14 cellular contexts compared by ENCODE assay signal in the genomic region with DNA sequence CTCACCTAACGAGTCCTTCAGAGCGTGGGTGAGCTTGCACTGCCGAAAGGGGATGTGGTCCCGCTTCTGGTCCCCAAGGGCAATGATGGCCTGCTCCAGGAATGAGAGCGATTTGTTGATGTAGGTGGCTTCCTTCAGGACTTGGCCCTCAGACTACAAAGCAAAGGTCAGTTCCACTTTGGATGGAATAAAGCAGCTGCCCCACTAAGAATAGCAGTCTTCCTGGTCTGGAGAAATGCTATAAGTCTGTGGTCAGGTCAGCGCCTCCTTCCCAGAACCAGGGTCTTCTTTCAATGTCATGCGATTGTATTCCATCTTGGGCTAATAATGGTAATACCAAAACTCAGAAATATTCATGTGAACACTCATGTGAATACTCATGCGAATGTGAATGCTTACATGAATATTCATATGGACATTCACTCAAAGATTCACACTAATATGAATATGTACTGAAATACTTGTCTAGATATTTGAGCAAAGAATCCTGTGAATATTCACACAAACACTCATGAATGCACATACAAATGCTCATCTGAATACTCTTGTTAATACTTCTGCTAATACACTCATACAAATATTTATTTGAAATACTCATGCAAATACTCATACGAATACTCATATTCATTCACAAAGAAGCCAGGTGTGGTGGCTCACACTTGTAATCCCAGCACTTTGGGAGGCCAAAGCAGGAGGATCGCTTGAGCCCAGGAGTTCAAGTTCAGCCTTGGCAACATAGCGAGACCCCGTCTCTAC. TPM values are rescaled to one million over a fixed set of nuclear protein-coding genes. Genes with fewer than 3 reads are reported as not detected.
DNase-seq lines count a peak whose midpoint lies in the region; ATAC-seq, FAIRE-seq and TF ChIP-seq lines count a peak whose summit lies in the region.
"Had no signal": no experiment of that assay in that cellular context is flagged by ENCODE, and none has a peak within 500 bp of the region (broad histone marks: within the 10 kb centered on the region; RNA-seq: fewer than 3 reads in every experiment).

No MANE protein-coding gene starts in this region.

- TF ChIP-seq POLR2A in IMR-90 (IDR thresholded peaks at IDR 0.05; ENCODE audit: low read depth, low read length) (no peak), GM12878 (IDR thresholded peaks at IDR 0.05; ENCODE audit: low read depth, low read length) (no peak)

- no peaks in the 10 kb centered on the region for H3K79me1 ChIP-seq in IMR-90 (ENCODE audit: low read depth in 1 of 2, low read length in 2 of 2)
- H3K79me1 ChIP-seq in trophoblast cell (ENCODE audit: low read length), result no peaks in the 10 kb centered on the region

- H3K4me2 ChIP-seq in BLaER1 treated with 17β-estradiol and CSF1 and Interleukin-3, amounts not matched to agents 10 nM and 100 nM, result peak overlapping the region; percentile 55 to 85 (median 70); a peak in 21 of 22 replicates
- H3K4me2 ChIP-seq in IMR-90 (ENCODE audit: low read depth, low read length) (no peak overlapping the region), GM12878 (ENCODE audit: control insufficient read depth, insufficient read depth) (no peak overlapping the region), trophoblast cell (ENCODE audit: low read length) (no peak overlapping the region)

- 100% methylated on average over 4 of the region's 12 CpGs; no CpG with 5 or more reads in 1 of the 2 experiments for WGBS in IMR-90 (ENCODE audit: extremely low coverage in 2 of 2, insufficient read length in 1 of 2), 2 experiments
- WGBS in GM12878 (ENCODE audit: insufficient coverage, insufficient replicate concordance, low lambda C conversion rate, missing lambda C conversion rate), result 66% methylated on average over 12 of the region's 12 CpGs
- WGBS in trophoblast cell (ENCODE audit: extremely low coverage, insufficient coverage, insufficient read length), result no CpG with 5 or more reads among the region's 12 CpGs

- peak overlapping the region; percentile 62; the same call in 1 of the 2 replicates for H2AK5ac ChIP-seq in IMR-90 (ENCODE audit: low read depth, low read length)
- no peak overlapping the region for H2AK5ac ChIP-seq in trophoblast cell (ENCODE audit: low read length)

- POLR2A ChIA-PET in IMR-90 (lab: Charles Lee; ENCODE audit: unreplicated experiment), result no interaction called here
- POLR2A ChIA-PET in GM12878 (lab: Charles Lee), result interaction anchor here (0.5 to 1.8 kb wide), 3 partner anchors 28 to 332 kb away, joined by 3 to 5 read pairs (median 4); no protein-coding TSS in a partner anchor

- no peaks in the 10 kb centered on the region for H3K27me3 ChIP-seq in BLaER1 treated with 17β-estradiol and CSF1 and Interleukin-3, amounts not matched to agents 10 nM and 100 nM
- H3K27me3 ChIP-seq in IMR-90 (ENCODE audit: control insufficient read depth, insufficient read depth, low read length) (peaks cover 8% of the 10 kb centered on the region), GM12878 (replicated peaks in 1 of 2; ENCODE audit: control insufficient read depth in 2 of 2, insufficient read depth in 2 of 2, low read length in 1 of 2) (no peaks in the 10 kb centered on the region), trophoblast cell (ENCODE audit: insufficient read depth, low read length) (no peaks in the 10 kb centered on the region)

- CTCF ChIA-PET in IMR-90 (lab: Yijun Ruan, JAX) (no interaction called here), GM12878 (lab: Yijun Ruan, JAX) (interaction anchor here (0.9 kb wide), 1 partner anchor 16 kb away, joined by 3 read pairs; no protein-coding TSS in a partner anchor)

- no peak for FAIRE-seq in GM12878 (lab: Jason Lieb, UNC)

- SMC1A ChIA-PET in GM12878 (lab: Charles Lee; ENCODE audit: uncharacterized antibody, unreplicated experiment), result interaction anchor here (0.7 to 1.8 kb wide), 5 partner anchors 11 to 101 kb away, joined by 3 to 7 read pairs (median 4); no protein-coding TSS in a partner anchor

- H2BK120ac ChIP-seq in IMR-90 (ENCODE audit: low read depth, low read length), result 0 out of 2 replicates have a peak overlapping the region, but pooled peaks have one; percentile 6
- no peak overlapping the region for H2BK120ac ChIP-seq in trophoblast cell (ENCODE audit: insufficient read depth, low read length, poor library complexity)

- in situ Hi-C loops in IMR-90 (cut with MboI; ENCODE audit: low sequenced_read_pairs), result no loop called here
- in situ Hi-C loops in GM12878 (cut with MboI), result no loop called here

- H3K4ac ChIP-seq in IMR-90 (ENCODE audit: low read depth, low read length), result no peak overlapping the region; the same call in 1 of the 2 replicates
- H3K4ac ChIP-seq in trophoblast cell (ENCODE audit: low read depth, low read length), result no peak overlapping the region

- H2BK12ac ChIP-seq in trophoblast cell (ENCODE audit: low read length), result no peak overlapping the region

- H4K20me1 ChIP-seq in BLaER1 treated with 17β-estradiol and CSF1 and Interleukin-3, amounts not matched to agents 10 nM and 100 nM, result no peaks in the 10 kb centered on the region; a peak in 2 of 22 replicates
- H4K20me1 ChIP-seq in IMR-90 (ENCODE audit: insufficient read depth, low read length) (no peaks in the 10 kb centered on the region), GM12878 (ENCODE audit: control insufficient read depth, insufficient read depth) (no peaks in the 10 kb centered on the region)

- H4K5ac ChIP-seq in IMR-90 (ENCODE audit: low read depth, low read length), result no peak overlapping the region

- H3K9ac ChIP-seq in BLaER1 treated with 17β-estradiol and CSF1 and Interleukin-3, amounts not matched to agents 10 nM and 100 nM, result peak overlapping the region in 3 of 11 experiments; percentile 17 to 42 (median 40); a peak in 4 of 22 replicates
- H3K9ac ChIP-seq in IMR-90 (ENCODE audit: low read depth, low read length) (no peak overlapping the region), GM12878 (ENCODE audit: control insufficient read depth, insufficient read depth, low read length) (no peak overlapping the region), trophoblast cell (ENCODE audit: low read length) (no peak overlapping the region)
- H3K9ac ChIP-seq: SK-N-SH had no signal

- H3K23ac ChIP-seq in IMR-90 (ENCODE audit: low read depth, low read length) (no peak overlapping the region), trophoblast cell (ENCODE audit: low read length) (no peak overlapping the region)

- dilution Hi-C loops in IMR-90 (cut with HindIII; ENCODE audit: low sequenced_read_pairs, unreplicated experiment), result no loop called here

- H2AK9ac ChIP-seq in IMR-90 (replicated peaks; ENCODE audit: low read depth, low read length, poor library complexity), result no peak overlapping the region

- no peaks in the 10 kb centered on the region for H3K9me3 ChIP-seq in BLaER1 treated with 17β-estradiol and CSF1 and Interleukin-3, amounts not matched to agents 10 nM and 100 nM (replicated peaks in 1 of 11)
- H3K9me3 ChIP-seq in IMR-90 (ENCODE audit: control insufficient read depth, insufficient read depth, low read length), result no peaks in the 10 kb centered on the region
- H3K9me3 ChIP-seq in GM12878 (replicated peaks; ENCODE audit: control insufficient read depth, insufficient read depth, low read length), result no peaks in the 10 kb centered on the region
- no peaks in the 10 kb centered on the region for H3K9me3 ChIP-seq in trophoblast cell (ENCODE audit: insufficient read depth, low read depth, low read length)
- H3K9me3 ChIP-seq: HAP-1, SK-N-SH had no signal

- ATAC-seq in IMR-90 (ENCODE audit: low read depth) (peak; percentile 15), GM12878 (peak; percentile 18; the same call in 1 of the 3 replicates)
- no peak for ATAC-seq in effector memory CD8-positive, alpha-beta T cell (replicated peaks)
- ATAC-seq: Panc1 had no signal

- no peak overlapping the region for H2BK15ac ChIP-seq in IMR-90 (ENCODE audit: low read depth, low read length)

- peaks cover 33 to 68% (median 52%) of the 10 kb centered on the region in 10 experiments for H3K4me1 ChIP-seq in BLaER1 treated with 17β-estradiol and CSF1 and Interleukin-3, amounts not matched to agents 10 nM and 100 nM
- H3K4me1 ChIP-seq in IMR-90 (ENCODE audit: control insufficient read depth, insufficient read depth, low read length), result peaks cover 6% of the 10 kb centered on the region
- H3K4me1 ChIP-seq in GM12878 (ENCODE audit: control insufficient read depth, insufficient read depth, low read length), result peaks cover 11% of the 10 kb centered on the region
- peaks cover 6 to 8% of the 10 kb centered on the region in 2 experiments for H3K4me1 ChIP-seq in trophoblast cell (ENCODE audit: control insufficient read depth in 1 of 2, insufficient read depth in 2 of 2, low read length in 2 of 2)

- RAD21 ChIA-PET in GM12878 (lab: Charles Lee; ENCODE audit: unreplicated experiment), result interaction anchor here (1.5 to 1.6 kb wide), 2 partner anchors 102 to 339 kb away, joined by 3 to 6 read pairs; a partner anchor contains a TSS

- no peak overlapping the region for H4K91ac ChIP-seq in IMR-90 (ENCODE audit: insufficient read depth, low read depth, low read length)
- H4K91ac ChIP-seq in trophoblast cell (ENCODE audit: low read depth, low read length), result no peak overlapping the region

- peak overlapping the region; percentile 27 for H2AFZ ChIP-seq in IMR-90 (replicated peaks; ENCODE audit: low read length, poor library complexity)
- no peak overlapping the region for H2AFZ ChIP-seq in GM12878 (ENCODE audit: control insufficient read depth, low read depth, low read length)
- no peak overlapping the region for H2AFZ ChIP-seq in trophoblast cell (ENCODE audit: insufficient read depth, low read length, poor library complexity)

- H3K18ac ChIP-seq in IMR-90 (ENCODE audit: low read depth, low read length) (no peak overlapping the region), trophoblast cell (ENCODE audit: low read length) (no peak overlapping the region)

- no peaks in the 10 kb centered on the region for H3K79me2 ChIP-seq in GM12878 (ENCODE audit: control insufficient read depth, insufficient read depth, low read length)
- no peaks in the 10 kb centered on the region for H3K79me2 ChIP-seq in trophoblast cell (ENCODE audit: control insufficient read depth, insufficient read depth, low read length, poor library complexity)

- H3K4me3 ChIP-seq in BLaER1 treated with 17β-estradiol and CSF1 and Interleukin-3, amounts not matched to agents 10 nM and 100 nM, result no peak overlapping the region
- H3K4me3 ChIP-seq in IMR-90 (ENCODE audit: insufficient read depth, low read depth, low read length) (no peak overlapping the region), GM12878 (no peak overlapping the region), trophoblast cell (ENCODE audit: low read depth, low read length) (no peak overlapping the region)
- H3K4me3 ChIP-seq: HAP-1 had no signal

- no peak overlapping the region for H4K12ac ChIP-seq in trophoblast cell (ENCODE audit: low read depth, low read length)

- no peaks in the 10 kb centered on the region for H3K27me3 Mint-ChIP-seq in effector memory CD8-positive, alpha-beta T cell

- TF ChIP-seq CTCF in IMR-90 (conservative IDR thresholded peaks at IDR 0.05; ENCODE audit: low read depth, low read length) (no peak), GM12878 (IDR thresholded peaks at IDR 0.05 in 2 of 3, conservative IDR thresholded peaks at IDR 0.05 in 1 of 3; ENCODE audit: control insufficient read depth in 2 of 3, extremely low read depth in 1 of 3, insufficient read depth in 1 of 3, low read depth in 3 of 3, low read length in 3 of 3) (no peak)

- peaks cover 4% of the 10 kb centered on the region in 2 donors for H3K4me1 Mint-ChIP-seq in effector memory CD8-positive, alpha-beta T cell (ENCODE audit: low read depth in 2 of 2)

- H3K36me3 Mint-ChIP-seq in effector memory CD8-positive, alpha-beta T cell (ENCODE audit: insufficient read depth), result peaks cover 6% of the 10 kb centered on the region

- intact Hi-C loops in IMR-90 (cut with micrococcal nuclease) (no loop called here), GM12878 (cut with micrococcal nuclease; ENCODE audit: unreplicated experiment) (no loop called here)

- TF ChIP-seq RAD21 in IMR-90 (IDR thresholded peaks at IDR 0.05; ENCODE audit: low read length) (no peak), GM12878 (IDR thresholded peaks at IDR 0.05; ENCODE audit: insufficient read depth, low read depth, low read length) (no peak)

- H3K56ac ChIP-seq in IMR-90 (ENCODE audit: extremely low read depth, insufficient read depth, low read length), result no peak overlapping the region

- no peak overlapping the region for H2BK5ac ChIP-seq in IMR-90 (ENCODE audit: low read depth, low read length, poor library complexity, severe bottlenecking)
- no peak overlapping the region for H2BK5ac ChIP-seq in trophoblast cell (ENCODE audit: low read depth, low read length, poor library complexity)

- H3K14ac ChIP-seq in IMR-90 (replicated peaks; ENCODE audit: low read depth, low read length) (no peak overlapping the region), trophoblast cell (ENCODE audit: low read length) (no peak overlapping the region)

- no peak overlapping the region for H3K4me3 Mint-ChIP-seq in effector memory CD8-positive, alpha-beta T cell

- H3K27ac Mint-ChIP-seq in effector memory CD8-positive, alpha-beta T cell, result peak overlapping the region in 1 of 2 donors; percentile 23

- 0 out of 2 replicates have a peak overlapping the region, but pooled peaks have one; percentile 7 for H2BK20ac ChIP-seq in IMR-90 (ENCODE audit: low read depth, low read length)

- peak; percentile 18 for DNase-seq in IMR-90
- DNase-seq in GM12878 (ENCODE audit: low read depth, low spot score), result no peak
- DNase-seq in trophoblast cell, result peak; percentile 65 to 78
- DNase-seq in anterior cingulate cortex (lab: John Stamatoyannopoulos, UW), result no peak
- no peak for DNase-seq in stimulated activated CD4-positive, alpha-beta T cell treated with anti-CD3 and anti-CD28 coated beads, Interleukin-4, amount 100 ng/mL, for 4 hours
- no peak for DNase-seq in stimulated activated naive CD4-positive, alpha-beta T cell (lab: John Stamatoyannopoulos, UW)
- no peak for DNase-seq in effector memory CD8-positive, alpha-beta T cell
- DNase-seq: NCI-H1048, NCI-H146, NCI-H510A treated with DMSO at 0.1 percent for 48 hours had no signal

- no peaks in the 10 kb centered on the region for H3K9me1 ChIP-seq in IMR-90 (ENCODE audit: insufficient read depth, low read length)

- TF ChIP-seq EP300 in GM12878 (IDR thresholded peaks at IDR 0.05; ENCODE audit: borderline replicate concordance in 1 of 2, control insufficient read depth in 1 of 2, low read depth in 2 of 2, low read length in 2 of 2), result no peak

- H3K27ac ChIP-seq in BLaER1 treated with 17β-estradiol and CSF1 and Interleukin-3, amounts not matched to agents 10 nM and 100 nM, result peak overlapping the region in 9 of 11 experiments; percentile 54 to 77 (median 63); a peak in 17 of 22 replicates
- H3K27ac ChIP-seq in IMR-90 (ENCODE audit: insufficient read depth, low read length) (no peak overlapping the region), GM12878 (ENCODE audit: control insufficient read depth, insufficient read depth) (no peak overlapping the region), trophoblast cell (ENCODE audit: low read depth, low read length) (no peak overlapping the region)

- H3K9me3 Mint-ChIP-seq in effector memory CD8-positive, alpha-beta T cell, result no peaks in the 10 kb centered on the region

- BruUV-seq in IMR-90 (replicated peaks; lab: Mats Ljungman, UMichigan), result no TSS peak
- BruUV-seq in GM12878 (replicated peaks; lab: Mats Ljungman, UMichigan), result no TSS peak

- H4K8ac ChIP-seq in IMR-90 (ENCODE audit: low read depth in 2 of 2, low read length in 2 of 2) (no peak overlapping the region), trophoblast cell (ENCODE audit: low read depth, low read length) (no peak overlapping the region)

- peaks cover 0 to 9% (median 0%) of the 10 kb centered on the region in 11 experiments; a peak in 4 of 22 replicates for H3K36me3 ChIP-seq in BLaER1 treated with 17β-estradiol and CSF1 and Interleukin-3, amounts not matched to agents 10 nM and 100 nM
- H3K36me3 ChIP-seq in IMR-90 (ENCODE audit: control insufficient read depth, insufficient read depth, low read length) (no peaks in the 10 kb centered on the region), GM12878 (ENCODE audit: control insufficient read depth in 2 of 2, insufficient read depth in 2 of 2, low read length in 1 of 2) (no peaks in the 10 kb centered on the region), trophoblast cell (ENCODE audit: control insufficient read depth in 1 of 2, insufficient read depth in 2 of 2, low read length in 2 of 2) (no peaks in the 10 kb centered on the region)
- H3K36me3 ChIP-seq: HAP-1 had no signal

RNA-seq across cellular contexts. Expression of a gene that starts 16.7 kb away (rescaled TPM):
- 1.8 and 3.6 TPM in 2 replicates for total RNA-seq in IMR-90 (2012; rRNA removed)
- polyA plus RNA-seq in IMR-90 (2012; rRNA removed), result 5.0 and 5.7 TPM in 2 replicates
- 4.1 and 4.4 TPM in 2 replicates for polyA plus RNA-seq in IMR-90 (2012; cell fraction: cytosol; rRNA removed)
- 1.9 and 2.4 TPM in 2 replicates for polyA plus RNA-seq in IMR-90 (2012; cell fraction: nucleus; rRNA removed; ENCODE audit: low replicate concordance)
- 4.6 and 5.2 TPM in 2 replicates for total RNA-seq in GM12878 (2013; cell fraction: nucleolus; rRNA removed)
- total RNA-seq in GM12878 (2014; rRNA removed), result 4.6 and 6.8 TPM in 2 replicates
- total RNA-seq in GM12878 (2014; rRNA removed; fragmentation: Illumina TruSeq; extraction: Trizol), result 4.1 and 5.2 TPM in 2 replicates
- 4.6 and 6.3 TPM in 2 replicates for total RNA-seq in GM12878 (2021)
- polyA plus RNA-seq in GM12878 (2011; ENCODE audit: low read depth), result 2.3 TPM
- 5.3 and 6.7 TPM in 2 replicates for polyA plus RNA-seq in GM12878 (2011; rRNA removed)
- 4.0 and 4.5 TPM in 2 replicates for polyA plus RNA-seq in GM12878 (2011; cell fraction: cytosol; rRNA removed)
- 5.0 and 5.5 TPM in 2 replicates for polyA plus RNA-seq in GM12878 (2011; cell fraction: nucleus; rRNA removed)
- 3.8 and 4.6 TPM in 2 replicates for polyA plus RNA-seq in GM12878 (2012)
- 2.7 and 3.0 TPM in 2 replicates for polyA plus RNA-seq in GM12878 (2014; fragmentation: Illumina TruSeq; extraction: Trizol)
- 1 to 10 TPM; 7.6 to 8.0 TPM for polyA plus RNA-seq in GM12878 (2014; fragmentation: Nextera tagmentation; extraction: Ambion mirVana)
- 5.4 TPM in 2 replicates for polyA plus RNA-seq in GM12878 (2014; rRNA removed)
- 10 to 100 TPM in 1 of 2 experiments, 1 to 10 TPM in 1; 8.2 to 10.2 TPM for polyA plus RNA-seq in GM12878 (2016; fragmentation: Nextera tagmentation; extraction: Ambion mirVana)
- 2.0 and 2.6 TPM in 2 replicates for polyA minus RNA-seq in GM12878 (2011; rRNA and poly(A)+ RNA removed)
- polyA minus RNA-seq in GM12878 (2011; cell fraction: cytosol; rRNA and poly(A)+ RNA removed), result 2.3 and 3.5 TPM in 2 replicates
- 3.5 and 3.9 TPM in 2 replicates for polyA minus RNA-seq in GM12878 (2011; cell fraction: nucleus; rRNA and poly(A)+ RNA removed)
- 3.5 and 3.9 TPM in 2 replicates for polyA plus RNA-seq in trophoblast cell (2013)

RNA-seq across cellular contexts. Expression of a gene that starts 16.8 kb away (rescaled TPM):
- total RNA-seq in IMR-90 (2012; rRNA removed) (38.9 and 76.2 TPM in 2 replicates), GM12878 (2014; rRNA removed) (28.6 and 32.1 TPM in 2 replicates), GM12878 (2014; rRNA removed; fragmentation: Illumina TruSeq; extraction: Trizol) (22.7 and 24.0 TPM in 2 replicates), GM12878 (2021) (51.5 and 56.5 TPM in 2 replicates)
- polyA plus RNA-seq in IMR-90 (2012; rRNA removed) (29.1 and 40.0 TPM in 2 replicates), GM12878 (2011; rRNA removed) (36.7 and 61.5 TPM in 2 replicates), GM12878 (2014; fragmentation: Illumina TruSeq; extraction: Trizol) (20.2 and 28.5 TPM in 2 replicates), GM12878 (2014; fragmentation: Nextera tagmentation; extraction: Ambion mirVana) (10 to 100 TPM; 65.6 to 69.8 TPM), GM12878 (2014; rRNA removed) (32.6 and 35.6 TPM in 2 replicates), GM12878 (2016; fragmentation: Nextera tagmentation; extraction: Ambion mirVana) (10 to 100 TPM; 51.8 to 56.6 TPM)
- 40.1 and 43.2 TPM in 2 replicates for polyA plus RNA-seq in IMR-90 (2012; cell fraction: cytosol; rRNA removed)
- polyA plus RNA-seq in IMR-90 (2012; cell fraction: nucleus; rRNA removed; ENCODE audit: low replicate concordance), result 33.9 and 40.9 TPM in 2 replicates
- 47.7 and 66.7 TPM in 2 replicates for total RNA-seq in GM12878 (2013; cell fraction: nucleolus; rRNA removed)
- polyA plus RNA-seq in GM12878 (2011; ENCODE audit: low read depth), result 12.4 TPM
- 64.6 and 76.1 TPM in 2 replicates for polyA plus RNA-seq in GM12878 (2011; cell fraction: cytosol; rRNA removed)
- 39.0 and 50.3 TPM in 2 replicates for polyA plus RNA-seq in GM12878 (2011; cell fraction: nucleus; rRNA removed)
- polyA plus RNA-seq in GM12878 (2012), result 26.6 and 31.3 TPM in 2 replicates
- polyA minus RNA-seq in GM12878 (2011; rRNA and poly(A)+ RNA removed), result 49.1 and 54.9 TPM in 2 replicates
- polyA minus RNA-seq in GM12878 (2011; cell fraction: cytosol; rRNA and poly(A)+ RNA removed), result 11.1 and 13.2 TPM in 2 replicates
- 10.8 and 22.6 TPM in 2 replicates for polyA minus RNA-seq in GM12878 (2011; cell fraction: nucleus; rRNA and poly(A)+ RNA removed)
- 10.8 and 11.0 TPM in 2 replicates for polyA plus RNA-seq in trophoblast cell (2013)

Comparison
In these comparisons a context has a peak if more than half of its experiments do, and no peak if none do; other contexts are left out.
1. H3K27ac ChIP-seq: peak in BLaER1 treated with 17β-estradiol and CSF1 and Interleukin-3, amounts not matched to agents 10 nM and 100 nM (9 of 11); none in IMR-90 (single experiment), GM12878 (single experiment) and trophoblast cell (single experiment).
2. H3K4me2 ChIP-seq: peak in BLaER1 treated with 17β-estradiol and CSF1 and Interleukin-3, amounts not matched to agents 10 nM and 100 nM (11 of 11); none in IMR-90 (single experiment), GM12878 (single experiment) and trophoblast cell (single experiment).
3. DNase-seq: peak in IMR-90 (single experiment) and trophoblast cell (2 of 2); none in GM12878 (single experiment), anterior cingulate cortex (0 of 58), stimulated activated CD4-positive, alpha-beta T cell treated with anti-CD3 and anti-CD28 coated beads, Interleukin-4, amount 100 ng/mL, for 4 hours (0 of 2), stimulated activated naive CD4-positive, alpha-beta T cell (0 of 6) and effector memory CD8-positive, alpha-beta T cell (0 of 3).